ENCODE assay signal across 1 cellular context in the genomic region with DNA sequence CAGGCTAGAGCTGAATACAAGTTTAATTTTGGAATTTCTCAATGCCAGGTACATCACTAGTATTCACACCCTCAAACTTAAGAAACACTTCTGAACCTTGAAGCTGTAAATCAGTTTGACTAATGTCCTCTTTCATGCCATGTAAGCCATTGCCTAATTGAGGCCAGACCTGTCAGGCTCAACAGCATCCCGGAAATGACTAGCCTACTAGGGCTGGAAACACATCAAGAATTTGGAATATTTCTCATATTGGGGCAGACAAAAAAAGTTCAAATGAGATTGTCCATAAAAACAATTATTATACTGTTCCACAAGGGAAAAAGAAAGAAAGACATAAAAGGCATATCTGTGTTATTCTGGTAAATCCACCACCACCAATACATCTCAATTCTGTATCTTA.
TF ChIP-seq lines count a peak whose summit lies in the region.

No MANE protein-coding gene starts in this region.

TF ChIP-seq in K562, 482 proteins besides CTCF, POLR2A, EP300 and RAD21 (continued from another document and continues in another):
- TF ChIP-seq, protein P1, sequence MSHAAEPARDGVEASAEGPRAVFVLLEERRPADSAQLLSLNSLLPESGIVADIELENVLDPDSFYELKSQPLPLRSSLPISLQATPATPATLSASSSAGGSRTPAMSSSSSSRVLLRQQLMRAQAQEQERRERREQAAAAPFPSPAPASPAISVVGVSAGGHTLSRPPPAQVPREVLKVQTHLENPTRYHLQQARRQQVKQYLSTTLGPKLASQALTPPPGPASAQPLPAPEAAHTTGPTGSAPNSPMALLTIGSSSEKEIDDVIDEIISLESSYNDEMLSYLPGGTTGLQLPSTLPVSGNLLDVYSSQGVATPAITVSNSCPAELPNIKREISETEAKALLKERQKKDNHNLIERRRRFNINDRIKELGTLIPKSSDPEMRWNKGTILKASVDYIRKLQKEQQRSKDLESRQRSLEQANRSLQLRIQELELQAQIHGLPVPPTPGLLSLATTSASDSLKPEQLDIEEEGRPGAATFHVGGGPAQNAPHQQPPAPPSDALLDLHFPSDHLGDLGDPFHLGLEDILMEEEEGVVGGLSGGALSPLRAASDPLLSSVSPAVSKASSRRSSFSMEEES (CRISPR knock-in tag; IDR thresholded peaks at IDR 0.05), result no peak
- TF ChIP-seq, protein P2, sequence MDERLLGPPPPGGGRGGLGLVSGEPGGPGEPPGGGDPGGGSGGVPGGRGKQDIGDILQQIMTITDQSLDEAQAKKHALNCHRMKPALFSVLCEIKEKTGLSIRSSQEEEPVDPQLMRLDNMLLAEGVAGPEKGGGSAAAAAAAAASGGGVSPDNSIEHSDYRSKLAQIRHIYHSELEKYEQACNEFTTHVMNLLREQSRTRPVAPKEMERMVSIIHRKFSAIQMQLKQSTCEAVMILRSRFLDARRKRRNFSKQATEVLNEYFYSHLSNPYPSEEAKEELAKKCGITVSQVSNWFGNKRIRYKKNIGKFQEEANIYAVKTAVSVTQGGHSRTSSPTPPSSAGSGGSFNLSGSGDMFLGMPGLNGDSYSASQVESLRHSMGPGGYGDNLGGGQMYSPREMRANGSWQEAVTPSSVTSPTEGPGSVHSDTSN (CRISPR knock-in tag; IDR thresholded peaks at IDR 0.05; ENCODE audit: low read depth), result no peak
- TF ChIP-seq, protein P2 (tag; conservative IDR thresholded peaks at IDR 0.05; ENCODE audit: low read depth), result peak; percentile 97
- TF ChIP-seq ARID1B (IDR thresholded peaks at IDR 0.05) (peak; percentile 12; the same call in 1 of the 2 replicates), TAF7 (tag; IDR thresholded peaks at IDR 0.05) (no peak), MEIS2 (IDR thresholded peaks at IDR 0.05; ENCODE audit: partially characterized antibody) (peak; percentile 99), SRF (CRISPR knock-in tag; IDR thresholded peaks at IDR 0.05) (peak in 1 of 2 experiments; percentile 33; a peak in 1 of 4 replicates), JUND (IDR thresholded peaks at IDR 0.05; ENCODE audit: borderline replicate concordance, low read depth, low read length) (0 out of 2 replicates have a peak, but pooled peaks have one; percentile 10), JUND (tag; IDR thresholded peaks at IDR 0.05; ENCODE audit: borderline replicate concordance, low read depth, low read length) (peak; percentile 37; the same call in 1 of the 3 replicates), YY1 (IDR thresholded peaks at IDR 0.05; ENCODE audit: borderline replicate concordance in 1 of 3, control insufficient read depth in 1 of 3, extremely low read depth in 1 of 3, insufficient read depth in 3 of 3, insufficient read length in 1 of 3, insufficient replicate concordance in 2 of 3, low read depth in 1 of 3, low read length in 2 of 3) (peak in 1 of 3 experiments; percentile 41), NR4A1 (CRISPR knock-in tag; IDR thresholded peaks at IDR 0.05) (no peak), NR4A1 (tag; IDR thresholded peaks at IDR 0.05) (no peak), HMG20B (CRISPR knock-in tag; IDR thresholded peaks at IDR 0.05) (no peak), RFX1 (IDR thresholded peaks at IDR 0.05) (peak; percentile 5; the same call in 1 of the 2 replicates), ZNF79 (CRISPR knock-in tag; IDR thresholded peaks at IDR 0.05; ENCODE audit: low read depth) (no peak), SMARCA4 (IDR thresholded peaks at IDR 0.05) (0 out of 2 replicates have a peak, but pooled peaks have one; percentile 9), LEF1 (IDR thresholded peaks at IDR 0.05) (peak; percentile 59; the same call in 1 of the 2 replicates), SIN3A (IDR thresholded peaks at IDR 0.05; ENCODE audit: borderline replicate concordance in 2 of 2, control insufficient read depth in 1 of 2, low read depth in 2 of 2, low read length in 2 of 2) (0 out of 4 replicates have a peak, but pooled peaks of 1 of the 2 experiments have one; percentile 36), KAT7 (CRISPR knock-in tag; IDR thresholded peaks at IDR 0.05; ENCODE audit: borderline replicate concordance) (no peak)
- TF ChIP-seq, protein P3, sequence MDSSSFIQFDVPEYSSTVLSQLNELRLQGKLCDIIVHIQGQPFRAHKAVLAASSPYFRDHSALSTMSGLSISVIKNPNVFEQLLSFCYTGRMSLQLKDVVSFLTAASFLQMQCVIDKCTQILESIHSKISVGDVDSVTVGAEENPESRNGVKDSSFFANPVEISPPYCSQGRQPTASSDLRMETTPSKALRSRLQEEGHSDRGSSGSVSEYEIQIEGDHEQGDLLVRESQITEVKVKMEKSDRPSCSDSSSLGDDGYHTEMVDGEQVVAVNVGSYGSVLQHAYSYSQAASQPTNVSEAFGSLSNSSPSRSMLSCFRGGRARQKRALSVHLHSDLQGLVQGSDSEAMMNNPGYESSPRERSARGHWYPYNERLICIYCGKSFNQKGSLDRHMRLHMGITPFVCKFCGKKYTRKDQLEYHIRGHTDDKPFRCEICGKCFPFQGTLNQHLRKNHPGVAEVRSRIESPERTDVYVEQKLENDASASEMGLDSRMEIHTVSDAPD (CRISPR knock-in tag; IDR thresholded peaks at IDR 0.05), result no peak
- TF ChIP-seq, protein P4, sequence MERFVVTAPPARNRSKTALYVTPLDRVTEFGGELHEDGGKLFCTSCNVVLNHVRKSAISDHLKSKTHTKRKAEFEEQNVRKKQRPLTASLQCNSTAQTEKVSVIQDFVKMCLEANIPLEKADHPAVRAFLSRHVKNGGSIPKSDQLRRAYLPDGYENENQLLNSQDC (CRISPR knock-in tag; IDR thresholded peaks at IDR 0.05), result no peak
- TF ChIP-seq, protein P5, sequence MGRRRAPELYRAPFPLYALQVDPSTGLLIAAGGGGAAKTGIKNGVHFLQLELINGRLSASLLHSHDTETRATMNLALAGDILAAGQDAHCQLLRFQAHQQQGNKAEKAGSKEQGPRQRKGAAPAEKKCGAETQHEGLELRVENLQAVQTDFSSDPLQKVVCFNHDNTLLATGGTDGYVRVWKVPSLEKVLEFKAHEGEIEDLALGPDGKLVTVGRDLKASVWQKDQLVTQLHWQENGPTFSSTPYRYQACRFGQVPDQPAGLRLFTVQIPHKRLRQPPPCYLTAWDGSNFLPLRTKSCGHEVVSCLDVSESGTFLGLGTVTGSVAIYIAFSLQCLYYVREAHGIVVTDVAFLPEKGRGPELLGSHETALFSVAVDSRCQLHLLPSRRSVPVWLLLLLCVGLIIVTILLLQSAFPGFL (CRISPR knock-in tag; IDR thresholded peaks at IDR 0.05), result no peak
- TF ChIP-seq, protein P6, sequence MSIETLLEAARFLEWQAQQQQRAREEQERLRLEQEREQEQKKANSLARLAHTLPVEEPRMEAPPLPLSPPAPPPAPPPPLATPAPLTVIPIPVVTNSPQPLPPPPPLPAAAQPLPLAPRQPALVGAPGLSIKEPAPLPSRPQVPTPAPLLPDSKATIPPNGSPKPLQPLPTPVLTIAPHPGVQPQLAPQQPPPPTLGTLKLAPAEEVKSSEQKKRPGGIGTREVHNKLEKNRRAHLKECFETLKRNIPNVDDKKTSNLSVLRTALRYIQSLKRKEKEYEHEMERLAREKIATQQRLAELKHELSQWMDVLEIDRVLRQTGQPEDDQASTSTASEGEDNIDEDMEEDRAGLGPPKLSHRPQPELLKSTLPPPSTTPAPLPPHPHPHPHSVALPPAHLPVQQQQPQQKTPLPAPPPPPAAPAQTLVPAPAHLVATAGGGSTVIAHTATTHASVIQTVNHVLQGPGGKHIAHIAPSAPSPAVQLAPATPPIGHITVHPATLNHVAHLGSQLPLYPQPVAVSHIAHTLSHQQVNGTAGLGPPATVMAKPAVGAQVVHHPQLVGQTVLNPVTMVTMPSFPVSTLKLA (conservative IDR thresholded peaks at IDR 0.05), result 0 out of 4 replicates have a peak, but pooled peaks of 1 of the 2 experiments have one; percentile 17
- TF ChIP-seq, protein P7, sequence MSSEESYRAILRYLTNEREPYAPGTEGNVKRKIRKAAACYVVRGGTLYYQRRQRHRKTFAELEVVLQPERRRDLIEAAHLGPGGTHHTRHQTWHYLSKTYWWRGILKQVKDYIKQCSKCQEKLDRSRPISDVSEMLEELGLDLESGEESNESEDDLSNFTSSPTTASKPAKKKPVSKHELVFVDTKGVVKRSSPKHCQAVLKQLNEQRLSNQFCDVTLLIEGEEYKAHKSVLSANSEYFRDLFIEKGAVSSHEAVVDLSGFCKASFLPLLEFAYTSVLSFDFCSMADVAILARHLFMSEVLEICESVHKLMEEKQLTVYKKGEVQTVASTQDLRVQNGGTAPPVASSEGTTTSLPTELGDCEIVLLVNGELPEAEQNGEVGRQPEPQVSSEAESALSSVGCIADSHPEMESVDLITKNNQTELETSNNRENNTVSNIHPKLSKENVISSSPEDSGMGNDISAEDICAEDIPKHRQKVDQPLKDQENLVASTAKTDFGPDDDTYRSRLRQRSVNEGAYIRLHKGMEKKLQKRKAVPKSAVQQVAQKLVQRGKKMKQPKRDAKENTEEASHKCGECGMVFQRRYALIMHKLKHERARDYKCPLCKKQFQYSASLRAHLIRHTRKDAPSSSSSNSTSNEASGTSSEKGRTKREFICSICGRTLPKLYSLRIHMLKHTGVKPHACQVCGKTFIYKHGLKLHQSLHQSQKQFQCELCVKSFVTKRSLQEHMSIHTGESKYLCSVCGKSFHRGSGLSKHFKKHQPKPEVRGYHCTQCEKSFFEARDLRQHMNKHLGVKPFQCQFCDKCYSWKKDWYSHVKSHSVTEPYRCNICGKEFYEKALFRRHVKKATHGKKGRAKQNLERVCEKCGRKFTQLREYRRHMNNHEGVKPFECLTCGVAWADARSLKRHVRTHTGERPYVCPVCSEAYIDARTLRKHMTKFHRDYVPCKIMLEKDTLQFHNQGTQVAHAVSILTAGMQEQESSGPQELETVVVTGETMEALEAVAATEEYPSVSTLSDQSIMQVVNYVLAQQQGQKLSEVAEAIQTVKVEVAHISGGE (CRISPR knock-in tag; IDR thresholded peaks at IDR 0.05), result peak in 1 of 3 experiments; percentile 41; a peak in 1 of 6 replicates
- TF ChIP-seq, protein P8, sequence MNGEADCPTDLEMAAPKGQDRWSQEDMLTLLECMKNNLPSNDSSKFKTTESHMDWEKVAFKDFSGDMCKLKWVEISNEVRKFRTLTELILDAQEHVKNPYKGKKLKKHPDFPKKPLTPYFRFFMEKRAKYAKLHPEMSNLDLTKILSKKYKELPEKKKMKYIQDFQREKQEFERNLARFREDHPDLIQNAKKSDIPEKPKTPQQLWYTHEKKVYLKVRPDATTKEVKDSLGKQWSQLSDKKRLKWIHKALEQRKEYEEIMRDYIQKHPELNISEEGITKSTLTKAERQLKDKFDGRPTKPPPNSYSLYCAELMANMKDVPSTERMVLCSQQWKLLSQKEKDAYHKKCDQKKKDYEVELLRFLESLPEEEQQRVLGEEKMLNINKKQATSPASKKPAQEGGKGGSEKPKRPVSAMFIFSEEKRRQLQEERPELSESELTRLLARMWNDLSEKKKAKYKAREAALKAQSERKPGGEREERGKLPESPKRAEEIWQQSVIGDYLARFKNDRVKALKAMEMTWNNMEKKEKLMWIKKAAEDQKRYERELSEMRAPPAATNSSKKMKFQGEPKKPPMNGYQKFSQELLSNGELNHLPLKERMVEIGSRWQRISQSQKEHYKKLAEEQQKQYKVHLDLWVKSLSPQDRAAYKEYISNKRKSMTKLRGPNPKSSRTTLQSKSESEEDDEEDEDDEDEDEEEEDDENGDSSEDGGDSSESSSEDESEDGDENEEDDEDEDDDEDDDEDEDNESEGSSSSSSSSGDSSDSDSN (IDR thresholded peaks at IDR 0.05; ENCODE audit: borderline replicate concordance in 1 of 2, low read depth in 2 of 2, low read length in 2 of 2), result 0 out of 4 replicates have a peak, but pooled peaks of 1 of the 2 experiments have one; percentile 8
- TF ChIP-seq, protein P9, sequence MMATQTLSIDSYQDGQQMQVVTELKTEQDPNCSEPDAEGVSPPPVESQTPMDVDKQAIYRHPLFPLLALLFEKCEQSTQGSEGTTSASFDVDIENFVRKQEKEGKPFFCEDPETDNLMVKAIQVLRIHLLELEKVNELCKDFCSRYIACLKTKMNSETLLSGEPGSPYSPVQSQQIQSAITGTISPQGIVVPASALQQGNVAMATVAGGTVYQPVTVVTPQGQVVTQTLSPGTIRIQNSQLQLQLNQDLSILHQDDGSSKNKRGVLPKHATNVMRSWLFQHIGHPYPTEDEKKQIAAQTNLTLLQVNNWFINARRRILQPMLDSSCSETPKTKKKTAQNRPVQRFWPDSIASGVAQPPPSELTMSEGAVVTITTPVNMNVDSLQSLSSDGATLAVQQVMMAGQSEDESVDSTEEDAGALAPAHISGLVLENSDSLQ (IDR thresholded peaks at IDR 0.05), result peak; percentile 95
- TF ChIP-seq, protein P10, sequence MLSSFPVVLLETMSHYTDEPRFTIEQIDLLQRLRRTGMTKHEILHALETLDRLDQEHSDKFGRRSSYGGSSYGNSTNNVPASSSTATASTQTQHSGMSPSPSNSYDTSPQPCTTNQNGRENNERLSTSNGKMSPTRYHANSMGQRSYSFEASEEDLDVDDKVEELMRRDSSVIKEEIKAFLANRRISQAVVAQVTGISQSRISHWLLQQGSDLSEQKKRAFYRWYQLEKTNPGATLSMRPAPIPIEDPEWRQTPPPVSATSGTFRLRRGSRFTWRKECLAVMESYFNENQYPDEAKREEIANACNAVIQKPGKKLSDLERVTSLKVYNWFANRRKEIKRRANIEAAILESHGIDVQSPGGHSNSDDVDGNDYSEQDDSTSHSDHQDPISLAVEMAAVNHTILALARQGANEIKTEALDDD (IDR thresholded peaks at IDR 0.05), result peak; percentile 79
- TF ChIP-seq, protein P11, sequence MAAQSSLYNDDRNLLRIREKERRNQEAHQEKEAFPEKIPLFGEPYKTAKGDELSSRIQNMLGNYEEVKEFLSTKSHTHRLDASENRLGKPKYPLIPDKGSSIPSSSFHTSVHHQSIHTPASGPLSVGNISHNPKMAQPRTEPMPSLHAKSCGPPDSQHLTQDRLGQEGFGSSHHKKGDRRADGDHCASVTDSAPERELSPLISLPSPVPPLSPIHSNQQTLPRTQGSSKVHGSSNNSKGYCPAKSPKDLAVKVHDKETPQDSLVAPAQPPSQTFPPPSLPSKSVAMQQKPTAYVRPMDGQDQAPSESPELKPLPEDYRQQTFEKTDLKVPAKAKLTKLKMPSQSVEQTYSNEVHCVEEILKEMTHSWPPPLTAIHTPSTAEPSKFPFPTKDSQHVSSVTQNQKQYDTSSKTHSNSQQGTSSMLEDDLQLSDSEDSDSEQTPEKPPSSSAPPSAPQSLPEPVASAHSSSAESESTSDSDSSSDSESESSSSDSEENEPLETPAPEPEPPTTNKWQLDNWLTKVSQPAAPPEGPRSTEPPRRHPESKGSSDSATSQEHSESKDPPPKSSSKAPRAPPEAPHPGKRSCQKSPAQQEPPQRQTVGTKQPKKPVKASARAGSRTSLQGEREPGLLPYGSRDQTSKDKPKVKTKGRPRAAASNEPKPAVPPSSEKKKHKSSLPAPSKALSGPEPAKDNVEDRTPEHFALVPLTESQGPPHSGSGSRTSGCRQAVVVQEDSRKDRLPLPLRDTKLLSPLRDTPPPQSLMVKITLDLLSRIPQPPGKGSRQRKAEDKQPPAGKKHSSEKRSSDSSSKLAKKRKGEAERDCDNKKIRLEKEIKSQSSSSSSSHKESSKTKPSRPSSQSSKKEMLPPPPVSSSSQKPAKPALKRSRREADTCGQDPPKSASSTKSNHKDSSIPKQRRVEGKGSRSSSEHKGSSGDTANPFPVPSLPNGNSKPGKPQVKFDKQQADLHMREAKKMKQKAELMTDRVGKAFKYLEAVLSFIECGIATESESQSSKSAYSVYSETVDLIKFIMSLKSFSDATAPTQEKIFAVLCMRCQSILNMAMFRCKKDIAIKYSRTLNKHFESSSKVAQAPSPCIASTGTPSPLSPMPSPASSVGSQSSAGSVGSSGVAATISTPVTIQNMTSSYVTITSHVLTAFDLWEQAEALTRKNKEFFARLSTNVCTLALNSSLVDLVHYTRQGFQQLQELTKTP (IDR thresholded peaks at IDR 0.05; ENCODE audit: low read depth in 1 of 2, partially characterized antibody in 2 of 2), result peak in 1 of 2 experiments; percentile 29
